ENCODE assay signal across 9 cellular contexts in genomic region chr15:26974120-26974780, GRCh38. TPM values are rescaled to one million over a fixed set of nuclear protein-coding genes. Genes with fewer than 3 reads are reported as not detected.
DNase-seq lines count a peak whose midpoint lies in the region; ATAC-seq and TF ChIP-seq lines count a peak whose summit lies in the region.
"Had no signal": no experiment of that assay in that cellular context is flagged by ENCODE, and none has a peak within 500 bp of the region (broad histone marks: within the 10 kb centered on the region; RNA-seq: fewer than 3 reads in every experiment).

No MANE protein-coding gene starts in this region.

- H3K9me3 ChIP-seq in Loucy (ENCODE audit: insufficient read depth, low read depth, low read length): peaks cover 11% of the 10 kb centered on the region; the same call in 1 of the 2 replicates
- H3K9me3 ChIP-seq in SU-DHL-6 (ENCODE audit: insufficient read depth, low read length): no peaks in the 10 kb centered on the region

- TF ChIP-seq CTCF in Loucy (conservative IDR thresholded peaks at IDR 0.05; ENCODE audit: low read length) (0 out of 2 replicates have a peak, but pooled peaks have one; percentile 23), SU-DHL-6 (IDR thresholded peaks at IDR 0.05; ENCODE audit: insufficient read depth, low read length, poor library complexity, severe bottlenecking) (peak; percentile 49)

- no peak overlapping the region for H2BK120ac ChIP-seq in mesendoderm (ENCODE audit: low read depth, low read length)

- H3K4me3 ChIP-seq in Loucy (ENCODE audit: low read length, poor library complexity, severe bottlenecking): no peak overlapping the region
- no peak overlapping the region for H3K4me3 ChIP-seq in SU-DHL-6 (ENCODE audit: insufficient read depth, low read length, poor library complexity, severe bottlenecking)
- no peak overlapping the region for H3K4me3 ChIP-seq in mesendoderm (ENCODE audit: low read length)

- ATAC-seq in GM18861 (IDR thresholded peaks at IDR 0.05; ENCODE audit: unreplicated experiment) (no peak), GM19452 (IDR thresholded peaks at IDR 0.05; ENCODE audit: unreplicated experiment) (no peak), left colon (no peak), GM21619 (IDR thresholded peaks at IDR 0.05; ENCODE audit: unreplicated experiment) (no peak)

- H4K20me1 ChIP-seq in Loucy (ENCODE audit: insufficient read depth, low read length, poor library complexity, severe bottlenecking) (no peaks in the 10 kb centered on the region), SU-DHL-6 (ENCODE audit: low read depth, low read length) (no peaks in the 10 kb centered on the region)

- H3K4me1 ChIP-seq in Loucy (ENCODE audit: insufficient read depth, low read length, poor library complexity, severe bottlenecking) (no peaks in the 10 kb centered on the region), mesendoderm (ENCODE audit: control insufficient read depth, low read depth, low read length) (no peaks in the 10 kb centered on the region)

- no peak overlapping the region for H2BK15ac ChIP-seq in mesendoderm (replicated peaks; ENCODE audit: low read depth)

- H3K9me2 ChIP-seq in Loucy (replicated peaks; ENCODE audit: low read depth, low read length): no peaks in the 10 kb centered on the region
- no peaks in the 10 kb centered on the region for H3K9me2 ChIP-seq in SU-DHL-6 (replicated peaks; ENCODE audit: insufficient read depth, low read length)

- WGBS in mesendoderm (ENCODE audit: extremely low coverage, insufficient coverage, low lambda C conversion rate): no CpG with 5 or more reads among the region's 9 CpGs

- H3K9ac ChIP-seq in Loucy (ENCODE audit: low read depth, low read length, poor library complexity, severe bottlenecking) (no peak overlapping the region), SU-DHL-6 (ENCODE audit: low read length) (no peak overlapping the region), mesendoderm (ENCODE audit: low read length) (no peak overlapping the region)

- H3K79me1 ChIP-seq in mesendoderm (ENCODE audit: low read length): no peaks in the 10 kb centered on the region

- H3K79me2 ChIP-seq in Loucy (ENCODE audit: insufficient read depth, low read length): no peaks in the 10 kb centered on the region
- H3K79me2 ChIP-seq in SU-DHL-6 (ENCODE audit: insufficient read depth, low read length): no peaks in the 10 kb centered on the region
- H3K79me2 ChIP-seq in mesendoderm (ENCODE audit: control insufficient read depth, insufficient read depth, low read length): no peaks in the 10 kb centered on the region

- no peak overlapping the region for H3K18ac ChIP-seq in mesendoderm (ENCODE audit: low read length)

- H2AK5ac ChIP-seq in mesendoderm (ENCODE audit: low read length): no peak overlapping the region

- H3K27me3 ChIP-seq in Loucy (ENCODE audit: insufficient read depth, low read length, poor library complexity, severe bottlenecking): no peaks in the 10 kb centered on the region
- no peaks in the 10 kb centered on the region for H3K27me3 ChIP-seq in SU-DHL-6 (ENCODE audit: low read length)
- peaks cover 15% of the 10 kb centered on the region for H3K27me3 ChIP-seq in mesendoderm (ENCODE audit: insufficient read depth, low read length, poor library complexity)

- no peak overlapping the region for H3K23ac ChIP-seq in mesendoderm (ENCODE audit: low read length)

- no peak overlapping the region for H4K8ac ChIP-seq in mesendoderm (ENCODE audit: low read depth, low read length)

- no peak overlapping the region for H4K5ac ChIP-seq in mesendoderm (ENCODE audit: low read length)

- H3K4me2 ChIP-seq in Loucy (ENCODE audit: low read depth, low read length, poor library complexity, severe bottlenecking) (no peak overlapping the region), SU-DHL-6 (ENCODE audit: low read depth, low read length, poor library complexity, severe bottlenecking) (no peak overlapping the region), mesendoderm (ENCODE audit: low read length) (no peak overlapping the region)

- H3K36me3 ChIP-seq in Loucy (ENCODE audit: insufficient read depth, low read length): no peaks in the 10 kb centered on the region
- no peaks in the 10 kb centered on the region for H3K36me3 ChIP-seq in SU-DHL-6 (ENCODE audit: low read length)
- no peaks in the 10 kb centered on the region for H3K36me3 ChIP-seq in mesendoderm (ENCODE audit: control insufficient read depth, insufficient read depth, low read length)

- DNase-seq in DMS 273 treated with DMSO at 0.1 percent for 48 hours (lab: John Stamatoyannopoulos, UW): peak; percentile 7
- peak; percentile 69 for DNase-seq in mesendoderm
- no peak for DNase-seq in left colon

- no peaks in the 10 kb centered on the region for H3F3A ChIP-seq in Loucy (ENCODE audit: low read depth)
- H3F3A ChIP-seq in SU-DHL-6 (ENCODE audit: insufficient read depth): no peaks in the 10 kb centered on the region

- intact Hi-C loops in left colon (cut with DNase I, micrococcal nuclease): no loop called here

- H2AFZ ChIP-seq in Loucy (ENCODE audit: low read length): no peak overlapping the region
- H2AFZ ChIP-seq in SU-DHL-6 (ENCODE audit: low read depth, low read length, severe bottlenecking): no peak overlapping the region

- no peak overlapping the region for H3K56ac ChIP-seq in mesendoderm (ENCODE audit: low read length)

- H2BK5ac ChIP-seq in mesendoderm (ENCODE audit: low read length): no peak overlapping the region

- H3K4ac ChIP-seq in mesendoderm (ENCODE audit: low read depth, low read length): no peak overlapping the region

- H3K27ac ChIP-seq in SU-DHL-6 (ENCODE audit: low read depth, low read length) (no peak overlapping the region), mesendoderm (ENCODE audit: low read depth, low read length) (no peak overlapping the region)

RNA-seq across cellular contexts. Expression of gene GABRG3, which starts 3.3 kb away (rescaled TPM):
- polyA plus RNA-seq in mesendoderm (2013, experiment 1 of 2): 0.31 TPM
- polyA plus RNA-seq in mesendoderm (2013, experiment 2 of 2): 0.20 TPM
- not detected for total RNA-seq in left colon
- total RNA-seq: T-helper 1 cell treated with Interleukin-12 subunit alpha and Interleukin-12 subunit beta and Interleukin-4 antibody, amounts not matched to agents 30 ng/mL and 1 ng/mL, for 36 hours had no signal

Comparison
In these comparisons a context has a peak if more than half of its experiments do, and no peak if none do; other contexts are left out.
1. DNase-seq: peak in DMS 273 treated with DMSO at 0.1 percent for 48 hours (single experiment) and mesendoderm (single experiment); none in left colon (0 of 2).